1 cellular context compared by ENCODE assay signal in the genomic region with DNA sequence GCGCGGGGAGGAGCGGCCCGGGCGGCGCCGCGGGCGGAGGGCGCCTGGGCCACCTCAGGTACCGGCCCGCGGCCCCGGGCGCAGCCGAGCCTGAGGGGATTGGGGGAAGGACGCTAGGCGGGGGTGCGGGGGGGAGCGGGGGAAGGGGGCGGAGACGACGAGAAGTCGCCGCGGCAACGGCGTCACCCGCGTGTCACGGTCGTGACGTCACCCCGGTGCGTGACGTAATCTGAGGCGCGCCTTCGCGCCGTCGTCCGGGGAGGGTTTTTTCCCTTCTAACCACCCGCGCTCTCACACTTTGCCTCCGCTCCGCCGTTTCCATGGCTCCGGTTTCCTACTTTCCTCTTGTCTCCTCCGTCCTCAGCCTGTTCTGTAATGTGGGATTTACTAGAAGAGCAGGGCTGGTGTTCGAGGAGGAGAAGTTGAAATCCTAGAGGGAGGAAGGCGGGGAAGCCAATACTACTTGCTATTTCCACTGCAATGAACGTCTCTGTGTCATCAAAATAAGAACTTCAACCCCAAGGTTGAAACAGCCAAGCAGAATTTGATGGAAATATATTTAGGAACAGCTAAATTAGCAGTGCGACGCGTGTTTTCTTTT.
A peak's percentile ranks its signal among the peaks of the same experiment; 100 is the strongest.
TF ChIP-seq lines count a peak whose summit lies in the region.

A gene (minus strand): TSS at position 109 of the 601 bp plus-strand sequence. CDS start 226 bp downstream, outside the sequence.

TF ChIP-seq in K562, 482 proteins besides CTCF, POLR2A, EP300 and RAD21 (continued from another document and continues in another):
- TF ChIP-seq ZNF224 (CRISPR knock-in tag; IDR thresholded peaks at IDR 0.05) = no peak
- TF ChIP-seq, protein P1, sequence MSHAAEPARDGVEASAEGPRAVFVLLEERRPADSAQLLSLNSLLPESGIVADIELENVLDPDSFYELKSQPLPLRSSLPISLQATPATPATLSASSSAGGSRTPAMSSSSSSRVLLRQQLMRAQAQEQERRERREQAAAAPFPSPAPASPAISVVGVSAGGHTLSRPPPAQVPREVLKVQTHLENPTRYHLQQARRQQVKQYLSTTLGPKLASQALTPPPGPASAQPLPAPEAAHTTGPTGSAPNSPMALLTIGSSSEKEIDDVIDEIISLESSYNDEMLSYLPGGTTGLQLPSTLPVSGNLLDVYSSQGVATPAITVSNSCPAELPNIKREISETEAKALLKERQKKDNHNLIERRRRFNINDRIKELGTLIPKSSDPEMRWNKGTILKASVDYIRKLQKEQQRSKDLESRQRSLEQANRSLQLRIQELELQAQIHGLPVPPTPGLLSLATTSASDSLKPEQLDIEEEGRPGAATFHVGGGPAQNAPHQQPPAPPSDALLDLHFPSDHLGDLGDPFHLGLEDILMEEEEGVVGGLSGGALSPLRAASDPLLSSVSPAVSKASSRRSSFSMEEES (CRISPR knock-in tag; IDR thresholded peaks at IDR 0.05) = no peak
- peak; percentile 49 for TF ChIP-seq RBBP5 (IDR thresholded peaks at IDR 0.05; ENCODE audit: borderline replicate concordance, insufficient read depth, low read length, poor library complexity, severe bottlenecking)
- TF ChIP-seq ZNF316 (IDR thresholded peaks at IDR 0.05) = no peak
- TF ChIP-seq, protein P2, sequence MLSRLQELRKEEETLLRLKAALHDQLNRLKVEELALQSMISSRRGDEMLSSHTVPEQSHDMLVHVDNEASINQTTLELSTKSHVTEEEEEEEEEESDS (CRISPR knock-in tag; IDR thresholded peaks at IDR 0.05) = no peak
- TF ChIP-seq, protein P3, sequence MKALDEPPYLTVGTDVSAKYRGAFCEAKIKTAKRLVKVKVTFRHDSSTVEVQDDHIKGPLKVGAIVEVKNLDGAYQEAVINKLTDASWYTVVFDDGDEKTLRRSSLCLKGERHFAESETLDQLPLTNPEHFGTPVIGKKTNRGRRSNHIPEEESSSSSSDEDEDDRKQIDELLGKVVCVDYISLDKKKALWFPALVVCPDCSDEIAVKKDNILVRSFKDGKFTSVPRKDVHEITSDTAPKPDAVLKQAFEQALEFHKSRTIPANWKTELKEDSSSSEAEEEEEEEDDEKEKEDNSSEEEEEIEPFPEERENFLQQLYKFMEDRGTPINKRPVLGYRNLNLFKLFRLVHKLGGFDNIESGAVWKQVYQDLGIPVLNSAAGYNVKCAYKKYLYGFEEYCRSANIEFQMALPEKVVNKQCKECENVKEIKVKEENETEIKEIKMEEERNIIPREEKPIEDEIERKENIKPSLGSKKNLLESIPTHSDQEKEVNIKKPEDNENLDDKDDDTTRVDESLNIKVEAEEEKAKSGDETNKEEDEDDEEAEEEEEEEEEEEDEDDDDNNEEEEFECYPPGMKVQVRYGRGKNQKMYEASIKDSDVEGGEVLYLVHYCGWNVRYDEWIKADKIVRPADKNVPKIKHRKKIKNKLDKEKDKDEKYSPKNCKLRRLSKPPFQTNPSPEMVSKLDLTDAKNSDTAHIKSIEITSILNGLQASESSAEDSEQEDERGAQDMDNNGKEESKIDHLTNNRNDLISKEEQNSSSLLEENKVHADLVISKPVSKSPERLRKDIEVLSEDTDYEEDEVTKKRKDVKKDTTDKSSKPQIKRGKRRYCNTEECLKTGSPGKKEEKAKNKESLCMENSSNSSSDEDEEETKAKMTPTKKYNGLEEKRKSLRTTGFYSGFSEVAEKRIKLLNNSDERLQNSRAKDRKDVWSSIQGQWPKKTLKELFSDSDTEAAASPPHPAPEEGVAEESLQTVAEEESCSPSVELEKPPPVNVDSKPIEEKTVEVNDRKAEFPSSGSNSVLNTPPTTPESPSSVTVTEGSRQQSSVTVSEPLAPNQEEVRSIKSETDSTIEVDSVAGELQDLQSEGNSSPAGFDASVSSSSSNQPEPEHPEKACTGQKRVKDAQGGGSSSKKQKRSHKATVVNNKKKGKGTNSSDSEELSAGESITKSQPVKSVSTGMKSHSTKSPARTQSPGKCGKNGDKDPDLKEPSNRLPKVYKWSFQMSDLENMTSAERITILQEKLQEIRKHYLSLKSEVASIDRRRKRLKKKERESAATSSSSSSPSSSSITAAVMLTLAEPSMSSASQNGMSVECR (CRISPR knock-in tag; IDR thresholded peaks at IDR 0.05) = no peak
- TF ChIP-seq, protein P4, sequence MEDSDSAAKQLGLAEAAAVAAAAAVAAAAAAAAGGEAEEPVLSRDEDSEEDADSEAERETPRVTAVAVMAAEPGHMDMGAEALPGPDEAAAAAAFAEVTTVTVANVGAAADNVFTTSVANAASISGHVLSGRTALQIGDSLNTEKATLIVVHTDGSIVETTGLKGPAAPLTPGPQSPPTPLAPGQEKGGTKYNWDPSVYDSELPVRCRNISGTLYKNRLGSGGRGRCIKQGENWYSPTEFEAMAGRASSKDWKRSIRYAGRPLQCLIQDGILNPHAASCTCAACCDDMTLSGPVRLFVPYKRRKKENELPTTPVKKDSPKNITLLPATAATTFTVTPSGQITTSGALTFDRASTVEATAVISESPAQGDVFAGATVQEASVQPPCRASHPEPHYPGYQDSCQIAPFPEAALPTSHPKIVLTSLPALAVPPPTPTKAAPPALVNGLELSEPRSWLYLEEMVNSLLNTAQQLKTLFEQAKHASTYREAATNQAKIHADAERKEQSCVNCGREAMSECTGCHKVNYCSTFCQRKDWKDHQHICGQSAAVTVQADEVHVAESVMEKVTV (CRISPR knock-in tag; IDR thresholded peaks at IDR 0.05) = no peak
- TF ChIP-seq, protein P5, sequence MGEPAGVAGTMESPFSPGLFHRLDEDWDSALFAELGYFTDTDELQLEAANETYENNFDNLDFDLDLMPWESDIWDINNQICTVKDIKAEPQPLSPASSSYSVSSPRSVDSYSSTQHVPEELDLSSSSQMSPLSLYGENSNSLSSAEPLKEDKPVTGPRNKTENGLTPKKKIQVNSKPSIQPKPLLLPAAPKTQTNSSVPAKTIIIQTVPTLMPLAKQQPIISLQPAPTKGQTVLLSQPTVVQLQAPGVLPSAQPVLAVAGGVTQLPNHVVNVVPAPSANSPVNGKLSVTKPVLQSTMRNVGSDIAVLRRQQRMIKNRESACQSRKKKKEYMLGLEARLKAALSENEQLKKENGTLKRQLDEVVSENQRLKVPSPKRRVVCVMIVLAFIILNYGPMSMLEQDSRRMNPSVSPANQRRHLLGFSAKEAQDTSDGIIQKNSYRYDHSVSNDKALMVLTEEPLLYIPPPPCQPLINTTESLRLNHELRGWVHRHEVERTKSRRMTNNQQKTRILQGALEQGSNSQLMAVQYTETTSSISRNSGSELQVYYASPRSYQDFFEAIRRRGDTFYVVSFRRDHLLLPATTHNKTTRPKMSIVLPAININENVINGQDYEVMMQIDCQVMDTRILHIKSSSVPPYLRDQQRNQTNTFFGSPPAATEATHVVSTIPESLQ (CRISPR knock-in tag; IDR thresholded peaks at IDR 0.05) = 0 out of 2 replicates have a peak, but pooled peaks have one; percentile 45
- TF ChIP-seq, protein P6, sequence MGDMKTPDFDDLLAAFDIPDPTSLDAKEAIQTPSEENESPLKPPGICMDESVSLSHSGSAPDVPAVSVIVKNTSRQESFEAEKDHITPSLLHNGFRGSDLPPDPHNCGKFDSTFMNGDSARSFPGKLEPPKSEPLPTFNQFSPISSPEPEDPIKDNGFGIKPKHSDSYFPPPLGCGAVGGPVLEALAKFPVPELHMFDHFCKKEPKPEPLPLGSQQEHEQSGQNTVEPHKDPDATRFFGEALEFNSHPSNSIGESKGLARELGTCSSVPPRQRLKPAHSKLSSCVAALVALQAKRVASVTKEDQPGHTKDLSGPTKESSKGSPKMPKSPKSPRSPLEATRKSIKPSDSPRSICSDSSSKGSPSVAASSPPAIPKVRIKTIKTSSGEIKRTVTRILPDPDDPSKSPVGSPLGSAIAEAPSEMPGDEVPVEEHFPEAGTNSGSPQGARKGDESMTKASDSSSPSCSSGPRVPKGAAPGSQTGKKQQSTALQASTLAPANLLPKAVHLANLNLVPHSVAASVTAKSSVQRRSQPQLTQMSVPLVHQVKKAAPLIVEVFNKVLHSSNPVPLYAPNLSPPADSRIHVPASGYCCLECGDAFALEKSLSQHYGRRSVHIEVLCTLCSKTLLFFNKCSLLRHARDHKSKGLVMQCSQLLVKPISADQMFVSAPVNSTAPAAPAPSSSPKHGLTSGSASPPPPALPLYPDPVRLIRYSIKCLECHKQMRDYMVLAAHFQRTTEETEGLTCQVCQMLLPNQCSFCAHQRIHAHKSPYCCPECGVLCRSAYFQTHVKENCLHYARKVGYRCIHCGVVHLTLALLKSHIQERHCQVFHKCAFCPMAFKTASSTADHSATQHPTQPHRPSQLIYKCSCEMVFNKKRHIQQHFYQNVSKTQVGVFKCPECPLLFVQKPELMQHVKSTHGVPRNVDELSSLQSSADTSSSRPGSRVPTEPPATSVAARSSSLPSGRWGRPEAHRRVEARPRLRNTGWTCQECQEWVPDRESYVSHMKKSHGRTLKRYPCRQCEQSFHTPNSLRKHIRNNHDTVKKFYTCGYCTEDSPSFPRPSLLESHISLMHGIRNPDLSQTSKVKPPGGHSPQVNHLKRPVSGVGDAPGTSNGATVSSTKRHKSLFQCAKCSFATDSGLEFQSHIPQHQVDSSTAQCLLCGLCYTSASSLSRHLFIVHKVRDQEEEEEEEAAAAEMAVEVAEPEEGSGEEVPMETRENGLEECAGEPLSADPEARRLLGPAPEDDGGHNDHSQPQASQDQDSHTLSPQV (IDR thresholded peaks at IDR 0.05) = no peak
- TF ChIP-seq, protein P7, sequence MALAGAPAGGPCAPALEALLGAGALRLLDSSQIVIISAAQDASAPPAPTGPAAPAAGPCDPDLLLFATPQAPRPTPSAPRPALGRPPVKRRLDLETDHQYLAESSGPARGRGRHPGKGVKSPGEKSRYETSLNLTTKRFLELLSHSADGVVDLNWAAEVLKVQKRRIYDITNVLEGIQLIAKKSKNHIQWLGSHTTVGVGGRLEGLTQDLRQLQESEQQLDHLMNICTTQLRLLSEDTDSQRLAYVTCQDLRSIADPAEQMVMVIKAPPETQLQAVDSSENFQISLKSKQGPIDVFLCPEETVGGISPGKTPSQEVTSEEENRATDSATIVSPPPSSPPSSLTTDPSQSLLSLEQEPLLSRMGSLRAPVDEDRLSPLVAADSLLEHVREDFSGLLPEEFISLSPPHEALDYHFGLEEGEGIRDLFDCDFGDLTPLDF (CRISPR knock-in tag; IDR thresholded peaks at IDR 0.05) = peak; percentile 26; the same call in 1 of the 2 replicates
- no peak for TF ChIP-seq CCAR2 (IDR thresholded peaks at IDR 0.05; ENCODE audit: low read depth, low read length)
- TF ChIP-seq, protein P8, sequence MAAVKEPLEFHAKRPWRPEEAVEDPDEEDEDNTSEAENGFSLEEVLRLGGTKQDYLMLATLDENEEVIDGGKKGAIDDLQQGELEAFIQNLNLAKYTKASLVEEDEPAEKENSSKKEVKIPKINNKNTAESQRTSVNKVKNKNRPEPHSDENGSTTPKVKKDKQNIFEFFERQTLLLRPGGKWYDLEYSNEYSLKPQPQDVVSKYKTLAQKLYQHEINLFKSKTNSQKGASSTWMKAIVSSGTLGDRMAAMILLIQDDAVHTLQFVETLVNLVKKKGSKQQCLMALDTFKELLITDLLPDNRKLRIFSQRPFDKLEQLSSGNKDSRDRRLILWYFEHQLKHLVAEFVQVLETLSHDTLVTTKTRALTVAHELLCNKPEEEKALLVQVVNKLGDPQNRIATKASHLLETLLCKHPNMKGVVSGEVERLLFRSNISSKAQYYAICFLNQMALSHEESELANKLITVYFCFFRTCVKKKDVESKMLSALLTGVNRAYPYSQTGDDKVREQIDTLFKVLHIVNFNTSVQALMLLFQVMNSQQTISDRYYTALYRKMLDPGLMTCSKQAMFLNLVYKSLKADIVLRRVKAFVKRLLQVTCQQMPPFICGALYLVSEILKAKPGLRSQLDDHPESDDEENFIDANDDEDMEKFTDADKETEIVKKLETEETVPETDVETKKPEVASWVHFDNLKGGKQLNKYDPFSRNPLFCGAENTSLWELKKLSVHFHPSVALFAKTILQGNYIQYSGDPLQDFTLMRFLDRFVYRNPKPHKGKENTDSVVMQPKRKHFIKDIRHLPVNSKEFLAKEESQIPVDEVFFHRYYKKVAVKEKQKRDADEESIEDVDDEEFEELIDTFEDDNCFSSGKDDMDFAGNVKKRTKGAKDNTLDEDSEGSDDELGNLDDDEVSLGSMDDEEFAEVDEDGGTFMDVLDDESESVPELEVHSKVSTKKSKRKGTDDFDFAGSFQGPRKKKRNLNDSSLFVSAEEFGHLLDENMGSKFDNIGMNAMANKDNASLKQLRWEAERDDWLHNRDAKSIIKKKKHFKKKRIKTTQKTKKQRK (IDR thresholded peaks at IDR 0.05; ENCODE audit: borderline replicate concordance, low read depth, low read length) = no peak
- no peak for TF ChIP-seq ZKSCAN1 (IDR thresholded peaks at IDR 0.05; ENCODE audit: low read depth, low read length)
- TF ChIP-seq, protein P9, sequence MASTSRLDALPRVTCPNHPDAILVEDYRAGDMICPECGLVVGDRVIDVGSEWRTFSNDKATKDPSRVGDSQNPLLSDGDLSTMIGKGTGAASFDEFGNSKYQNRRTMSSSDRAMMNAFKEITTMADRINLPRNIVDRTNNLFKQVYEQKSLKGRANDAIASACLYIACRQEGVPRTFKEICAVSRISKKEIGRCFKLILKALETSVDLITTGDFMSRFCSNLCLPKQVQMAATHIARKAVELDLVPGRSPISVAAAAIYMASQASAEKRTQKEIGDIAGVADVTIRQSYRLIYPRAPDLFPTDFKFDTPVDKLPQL (IDR thresholded peaks at IDR 0.05; ENCODE audit: extremely low read depth, insufficient read length) = no peak
- no peak for TF ChIP-seq RHOXF2B (CRISPR knock-in tag; conservative IDR thresholded peaks at IDR 0.05)
- TF ChIP-seq CXXC5 (CRISPR knock-in tag; IDR thresholded peaks at IDR 0.05) = peak; percentile 95
- 0 out of 2 replicates have a peak, but pooled peaks have one; percentile 14 for TF ChIP-seq NFE2 (IDR thresholded peaks at IDR 0.05; ENCODE audit: low read depth)
- TF ChIP-seq, protein P10, sequence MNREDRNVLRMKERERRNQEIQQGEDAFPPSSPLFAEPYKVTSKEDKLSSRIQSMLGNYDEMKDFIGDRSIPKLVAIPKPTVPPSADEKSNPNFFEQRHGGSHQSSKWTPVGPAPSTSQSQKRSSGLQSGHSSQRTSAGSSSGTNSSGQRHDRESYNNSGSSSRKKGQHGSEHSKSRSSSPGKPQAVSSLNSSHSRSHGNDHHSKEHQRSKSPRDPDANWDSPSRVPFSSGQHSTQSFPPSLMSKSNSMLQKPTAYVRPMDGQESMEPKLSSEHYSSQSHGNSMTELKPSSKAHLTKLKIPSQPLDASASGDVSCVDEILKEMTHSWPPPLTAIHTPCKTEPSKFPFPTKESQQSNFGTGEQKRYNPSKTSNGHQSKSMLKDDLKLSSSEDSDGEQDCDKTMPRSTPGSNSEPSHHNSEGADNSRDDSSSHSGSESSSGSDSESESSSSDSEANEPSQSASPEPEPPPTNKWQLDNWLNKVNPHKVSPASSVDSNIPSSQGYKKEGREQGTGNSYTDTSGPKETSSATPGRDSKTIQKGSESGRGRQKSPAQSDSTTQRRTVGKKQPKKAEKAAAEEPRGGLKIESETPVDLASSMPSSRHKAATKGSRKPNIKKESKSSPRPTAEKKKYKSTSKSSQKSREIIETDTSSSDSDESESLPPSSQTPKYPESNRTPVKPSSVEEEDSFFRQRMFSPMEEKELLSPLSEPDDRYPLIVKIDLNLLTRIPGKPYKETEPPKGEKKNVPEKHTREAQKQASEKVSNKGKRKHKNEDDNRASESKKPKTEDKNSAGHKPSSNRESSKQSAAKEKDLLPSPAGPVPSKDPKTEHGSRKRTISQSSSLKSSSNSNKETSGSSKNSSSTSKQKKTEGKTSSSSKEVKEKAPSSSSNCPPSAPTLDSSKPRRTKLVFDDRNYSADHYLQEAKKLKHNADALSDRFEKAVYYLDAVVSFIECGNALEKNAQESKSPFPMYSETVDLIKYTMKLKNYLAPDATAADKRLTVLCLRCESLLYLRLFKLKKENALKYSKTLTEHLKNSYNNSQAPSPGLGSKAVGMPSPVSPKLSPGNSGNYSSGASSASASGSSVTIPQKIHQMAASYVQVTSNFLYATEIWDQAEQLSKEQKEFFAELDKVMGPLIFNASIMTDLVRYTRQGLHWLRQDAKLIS (CRISPR knock-in tag; IDR thresholded peaks at IDR 0.05) = no peak; the same call in 1 of the 2 replicates
- no peak for TF ChIP-seq PHB (CRISPR knock-in tag; IDR thresholded peaks at IDR 0.05)
- no peak for TF ChIP-seq SMC3 (conservative IDR thresholded peaks at IDR 0.05; ENCODE audit: insufficient read depth, low read depth, low read length)
